ENCODE assay signal across 27 cellular contexts in genomic region chr22:49906799-49907290, GRCh38. TPM values are rescaled to one million over a fixed set of nuclear protein-coding genes. Genes with fewer than 3 reads are reported as not detected.
DNase-seq lines count a peak whose midpoint lies in the region; ATAC-seq and TF ChIP-seq lines count a peak whose summit lies in the region.
"Had no signal": no experiment of that assay in that cellular context is flagged by ENCODE, and none has a peak within 500 bp of the region (broad histone marks: within the 10 kb centered on the region; RNA-seq: fewer than 3 reads in every experiment).

No MANE protein-coding gene starts in this region.

- intact Hi-C loops in CD14-positive monocyte (cut with micrococcal nuclease): no loop called here
- intact Hi-C loops in CD8-positive, alpha-beta T cell (cut with DNase I, micrococcal nuclease): no loop called here
- intact Hi-C loops in MCF 10A (cut with micrococcal nuclease): no loop called here
- intact Hi-C loops in ascending aorta (cut with DNase I): no loop called here

- TF ChIP-seq CTCF in CD14-positive monocyte (IDR thresholded peaks at IDR 0.05) (no peak), nephron progenitor cell (IDR thresholded peaks at IDR 0.05) (no peak), MCF 10A (IDR thresholded peaks at IDR 0.05; ENCODE audit: unreplicated experiment) (no peak), ascending aorta (IDR thresholded peaks at IDR 0.05) (no peak)
- no peak for TF ChIP-seq CTCF in CD8-positive, alpha-beta T cell (IDR thresholded peaks at IDR 0.05)

- H3K27ac Mint-ChIP-seq in CD14-positive monocyte (peak overlapping the region in 2 of 7 donors; percentile 19 to 46), nephron progenitor cell (peak overlapping the region; percentile 71), MCF 10A (ENCODE audit: low read depth, unreplicated experiment) (no peak overlapping the region)
- H3K27ac Mint-ChIP-seq in CD8-positive, alpha-beta T cell: peak overlapping the region; percentile 49
- peak overlapping the region; percentile 87 for H3K27ac Mint-ChIP-seq in central memory CD8-positive, alpha-beta T cell (ENCODE audit: low read depth)
- H3K27ac Mint-ChIP-seq: activated CD4-positive, alpha-beta T cell treated with anti-CD3 and anti-CD28 coated beads, Interleukin-2, amount 10 ng/mL, durations not matched to agents 7 days and 5 days; activated T-cell treated with anti-CD3 and anti-CD28 coated beads, Interleukin-2, amount 50 U/mL, for 72 hours; HFFc6; nephron had no signal

- H3K4me1 Mint-ChIP-seq in CD14-positive monocyte (no peaks in the 10 kb centered on the region), nephron progenitor cell (no peaks in the 10 kb centered on the region), MCF 10A (ENCODE audit: insufficient read depth, unreplicated experiment) (no peaks in the 10 kb centered on the region)
- H3K4me1 Mint-ChIP-seq in CD8-positive, alpha-beta T cell (ENCODE audit: low read depth): peaks cover 6% of the 10 kb centered on the region
- H3K4me1 Mint-ChIP-seq in central memory CD8-positive, alpha-beta T cell: peaks cover 10% of the 10 kb centered on the region
- H3K4me1 Mint-ChIP-seq: nephron had no signal

- H3K36me3 Mint-ChIP-seq in CD14-positive monocyte (peaks cover 54 to 84% of the 10 kb centered on the region in 2 donors), nephron progenitor cell (ENCODE audit: low read depth) (peaks cover 32% of the 10 kb centered on the region), MCF 10A (ENCODE audit: insufficient read depth, unreplicated experiment) (peaks cover 48% of the 10 kb centered on the region)
- peaks cover 73% of the 10 kb centered on the region for H3K36me3 Mint-ChIP-seq in CD8-positive, alpha-beta T cell
- H3K36me3 Mint-ChIP-seq in central memory CD8-positive, alpha-beta T cell (ENCODE audit: insufficient read depth): peaks cover 16% of the 10 kb centered on the region

- H3K9me3 Mint-ChIP-seq in CD14-positive monocyte (peaks cover 0 to 5% (median 0%) of the 10 kb centered on the region in 7 donors), nephron progenitor cell (no peaks in the 10 kb centered on the region), MCF 10A (ENCODE audit: unreplicated experiment) (no peaks in the 10 kb centered on the region)
- no peaks in the 10 kb centered on the region for H3K9me3 Mint-ChIP-seq in CD8-positive, alpha-beta T cell
- H3K9me3 Mint-ChIP-seq in central memory CD8-positive, alpha-beta T cell: no peaks in the 10 kb centered on the region
- H3K9me3 Mint-ChIP-seq: activated CD4-positive, alpha-beta T cell treated with anti-CD3 and anti-CD28 coated beads, Interleukin-2, amount 10 ng/mL, durations not matched to agents 7 days and 5 days; HFFc6; nephron had no signal

- no peaks in the 10 kb centered on the region for H3K4me1 ChIP-seq in CD8-positive, alpha-beta T cell (ENCODE audit: insufficient read depth, low read length)
- H3K4me1 ChIP-seq in ascending aorta: no peaks in the 10 kb centered on the region
- H3K4me1 ChIP-seq: pancreas had no signal

- peaks cover 0 to 3% (median 0%) of the 10 kb centered on the region in 3 donors for H3K27me3 Mint-ChIP-seq in CD14-positive monocyte (ENCODE audit: low read depth in 3 of 3)
- H3K27me3 Mint-ChIP-seq in CD8-positive, alpha-beta T cell (ENCODE audit: low read depth): no peaks in the 10 kb centered on the region
- no peaks in the 10 kb centered on the region for H3K27me3 Mint-ChIP-seq in central memory CD8-positive, alpha-beta T cell
- no peaks in the 10 kb centered on the region for H3K27me3 Mint-ChIP-seq in nephron progenitor cell (ENCODE audit: low read depth, poor library complexity)
- no peaks in the 10 kb centered on the region for H3K27me3 Mint-ChIP-seq in MCF 10A (ENCODE audit: insufficient read depth, unreplicated experiment)
- H3K27me3 Mint-ChIP-seq: activated CD4-positive, alpha-beta T cell treated with anti-CD3 and anti-CD28 coated beads, Interleukin-2, amount 10 ng/mL, durations not matched to agents 7 days and 5 days had no signal

- peaks cover 39% of the 10 kb centered on the region for H3K36me3 ChIP-seq in CD8-positive, alpha-beta T cell (ENCODE audit: insufficient read depth, low read length)
- peaks cover 50 to 75% of the 10 kb centered on the region in 2 donors for H3K36me3 ChIP-seq in ascending aorta

- H3K9me3 ChIP-seq in CD8-positive, alpha-beta T cell (ENCODE audit: low read length): no peaks in the 10 kb centered on the region
- no peaks in the 10 kb centered on the region for H3K9me3 ChIP-seq in ascending aorta
- H3K9me3 ChIP-seq: pancreas had no signal

- no peak for ATAC-seq in CD8-positive, alpha-beta T cell
- ATAC-seq in central memory CD8-positive, alpha-beta T cell (replicated peaks; ENCODE audit: extremely low read depth, poor library complexity, severe bottlenecking): no peak
- ATAC-seq in GM18909 (IDR thresholded peaks at IDR 0.05; ENCODE audit: poor library complexity, unreplicated experiment): no peak
- ATAC-seq: activated T-cell treated with anti-CD3 and anti-CD28 coated beads, Interleukin-2, amount 50 U/mL, for 72 hours; left ventricle myocardium superior had no signal

- CTCF ChIA-PET in CD8-positive, alpha-beta T cell (lab: Charles Lee): interaction anchor here (1.0 kb wide), 1 partner anchor 19 kb away, joined by 3 read pairs; no protein-coding TSS in a partner anchor
- CTCF ChIA-PET in MCF 10A (lab: Yijun Ruan, JAX): no interaction called here

- no TSS peak for BruUV-seq in MCF 10A (replicated peaks; lab: Mats Ljungman, UMichigan)

- no peaks in the 10 kb centered on the region for H3K27me3 ChIP-seq in CD8-positive, alpha-beta T cell (ENCODE audit: insufficient read depth, low read length)
- no peaks in the 10 kb centered on the region for H3K27me3 ChIP-seq in ascending aorta
- H3K27me3 ChIP-seq: pancreas had no signal

- no peak overlapping the region for H3K4me3 ChIP-seq in CD8-positive, alpha-beta T cell (ENCODE audit: low read depth, low read length)
- H3K4me3 ChIP-seq in ascending aorta: no peak overlapping the region
- H3K4me3 ChIP-seq: pancreas, smooth muscle cell had no signal

- peak; percentile 45 for DNase-seq in CD14-positive monocyte (ENCODE audit: low spot score)
- no peak for DNase-seq in CD8-positive, alpha-beta T cell
- no peak for DNase-seq in central memory CD8-positive, alpha-beta T cell (ENCODE audit: low spot score in 2 of 2)
- DNase-seq in nephron progenitor cell: no peak
- DNase-seq in MCF 10A (ENCODE audit: unreplicated experiment): no peak
- DNase-seq in ascending aorta (ENCODE audit: low spot score in 2 of 2): no peak
- DNase-seq: activated CD4-positive, alpha-beta T cell treated with anti-CD3 and anti-CD28 coated beads, Interleukin-2, amount 10 ng/mL, durations not matched to agents 7 days and 5 days; activated naive CD4-positive, alpha-beta T cell treated with anti-CD3 and anti-CD28 coated beads, Interleukin-2, amount 50 U/mL, for 16 hours; activated T-cell treated with anti-CD3 and anti-CD28 coated beads, Interleukin-2, amount 50 U/mL, for 72 hours; GOT3; HFFc6; left ventricle myocardium superior; NCI-H1417 treated with DMSO at 0.1 percent for 48 hours; NCI-H2081 treated with DMSO at 0.1 percent for 48 hours; NCI-H446; NCI-H82; retina; stimulated activated CD4-positive, alpha-beta T cell treated with anti-CD3 and anti-CD28 coated beads, Interleukin-1b, Interleukin-23, amount 100 ng/mL, for 48 hours; stimulated activated CD8-positive, alpha-beta memory T cell treated with anti-CD3 and anti-CD28 coated beads, Interleukin-4, amount 100 ng/mL, for 48 hours; WERI-Rb-1 had no signal

- no peak overlapping the region for H3K4me3 Mint-ChIP-seq in CD14-positive monocyte
- no peak overlapping the region for H3K4me3 Mint-ChIP-seq in CD8-positive, alpha-beta T cell
- no peak overlapping the region for H3K4me3 Mint-ChIP-seq in central memory CD8-positive, alpha-beta T cell
- no peak overlapping the region for H3K4me3 Mint-ChIP-seq in nephron progenitor cell
- no peak overlapping the region for H3K4me3 Mint-ChIP-seq in MCF 10A (ENCODE audit: unreplicated experiment)
- H3K4me3 Mint-ChIP-seq: activated CD4-positive, alpha-beta T cell treated with anti-CD3 and anti-CD28 coated beads, Interleukin-2, amount 10 ng/mL, durations not matched to agents 7 days and 5 days; activated T-cell treated with anti-CD3 and anti-CD28 coated beads, Interleukin-2, amount 50 U/mL, for 72 hours; HFFc6; nephron had no signal

- H3K27ac ChIP-seq in CD8-positive, alpha-beta T cell (ENCODE audit: low read depth, low read length): peak overlapping the region; percentile 15
- no peak overlapping the region for H3K27ac ChIP-seq in ascending aorta
- H3K27ac ChIP-seq: C4-2B, KMS-11, pancreas, RWPE1, WERI-Rb-1 had no signal

- POLR2A ChIA-PET in CD8-positive, alpha-beta T cell (lab: Charles Lee): no interaction called here
- POLR2A ChIA-PET in MCF 10A (lab: Yijun Ruan, JAX): no interaction called here

RNA-seq across cellular contexts. Expression of gene ALG12, which starts 11.4 kb away (rescaled TPM):
- 1 to 10 TPM; 7.2 to 9.5 TPM for polyA plus RNA-seq in CD14-positive monocyte
- 10 to 100 TPM; 11.4 to 15.2 TPM for total RNA-seq in CD8-positive, alpha-beta T cell
- total RNA-seq in MCF 10A (2022) (16.6 and 18.2 TPM in 2 replicates), ascending aorta (6.9 TPM)

RNA-seq across cellular contexts. Expression of gene CRELD2, which starts 11.6 kb away (rescaled TPM):
- 10 to 100 TPM; 20.3 to 27.6 TPM for polyA plus RNA-seq in CD14-positive monocyte
- total RNA-seq in CD8-positive, alpha-beta T cell: 10 to 100 TPM; 26.3 to 28.1 TPM
- total RNA-seq in MCF 10A (2022) (70.7 and 107 TPM in 2 replicates), ascending aorta (61.8 TPM)

RNA-seq across cellular contexts. Expression of gene ZBED4, which starts 53.2 kb away (rescaled TPM):
- 1 to 10 TPM; 3.8 to 5.7 TPM for polyA plus RNA-seq in CD14-positive monocyte
- 10 to 100 TPM; 16.2 to 16.6 TPM for total RNA-seq in CD8-positive, alpha-beta T cell
- total RNA-seq in MCF 10A (2022) (15.9 and 16.4 TPM in 2 replicates), ascending aorta (10.1 TPM)

RNA-seq across cellular contexts. Expression of gene PIM3, which starts 53.7 kb away (rescaled TPM):
- polyA plus RNA-seq in CD14-positive monocyte: 10 to 100 TPM; 38.8 to 40.4 TPM
- 100 to 1,000 TPM; 316 to 328 TPM for total RNA-seq in CD8-positive, alpha-beta T cell
- total RNA-seq in MCF 10A (2022): 56.3 and 73.5 TPM in 2 replicates
- 269 TPM for total RNA-seq in ascending aorta
